3 cellular contexts compared by ENCODE assay signal in the genomic region with DNA sequence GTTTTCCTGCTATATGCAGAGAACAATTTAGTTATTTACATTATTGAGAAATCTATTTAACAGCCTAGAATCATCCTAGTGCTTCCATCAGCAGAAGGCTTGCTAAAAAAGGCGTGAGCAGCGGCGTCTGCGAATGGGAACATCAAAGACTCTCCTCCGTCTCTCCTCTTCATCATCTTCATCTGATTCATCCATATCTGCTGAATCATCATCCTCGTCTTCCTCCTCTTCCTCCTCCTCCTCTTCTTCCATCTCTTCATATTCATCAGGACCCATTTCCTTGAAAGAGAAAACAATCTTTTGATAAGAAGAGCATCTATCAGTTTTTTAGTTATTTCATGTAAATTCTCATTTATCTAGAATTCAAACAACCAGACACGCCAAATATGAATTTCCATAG.
TF ChIP-seq lines count a peak whose summit lies in the region.

No MANE protein-coding gene starts in this region.

TF ChIP-seq in HepG2, 621 proteins besides CTCF, POLR2A, EP300 and RAD21:
- TF ChIP-seq PCBP2 (optimal IDR thresholded peaks at IDR 0.05; ENCODE audit: low read depth, low read length, poor library complexity, severe bottlenecking), result no peak
- peak; percentile 53 for TF ChIP-seq MAFF (IDR thresholded peaks at IDR 0.05; ENCODE audit: low read depth, low read length)
- TF ChIP-seq ZNF383 (CRISPR knock-in tag; IDR thresholded peaks at IDR 0.05; ENCODE audit: borderline replicate concordance), result no peak
- TF ChIP-seq MAFK (conservative IDR thresholded peaks at IDR 0.05 in 1 of 2, IDR thresholded peaks at IDR 0.05 in 1 of 2; ENCODE audit: low read length in 2 of 2), result peak; percentile 69 to 78
- no peak for TF ChIP-seq SALL2 (CRISPR knock-in tag; IDR thresholded peaks at IDR 0.05)
- TF ChIP-seq ZNF563 (CRISPR knock-in tag; IDR thresholded peaks at IDR 0.05), result no peak
- TF ChIP-seq ISL2 (CRISPR knock-in tag; IDR thresholded peaks at IDR 0.05), result no peak

TF ChIP-seq in HEK293, 187 proteins besides CTCF, POLR2A, EP300 and RAD21:
- TF ChIP-seq ZNF221 (tag by site-specific recombination; IDR thresholded peaks at IDR 0.05; ENCODE audit: borderline replicate concordance) (no peak), ZNF169 (tag by site-specific recombination; IDR thresholded peaks at IDR 0.05) (no peak)
- TF ChIP-seq, protein P1, sequence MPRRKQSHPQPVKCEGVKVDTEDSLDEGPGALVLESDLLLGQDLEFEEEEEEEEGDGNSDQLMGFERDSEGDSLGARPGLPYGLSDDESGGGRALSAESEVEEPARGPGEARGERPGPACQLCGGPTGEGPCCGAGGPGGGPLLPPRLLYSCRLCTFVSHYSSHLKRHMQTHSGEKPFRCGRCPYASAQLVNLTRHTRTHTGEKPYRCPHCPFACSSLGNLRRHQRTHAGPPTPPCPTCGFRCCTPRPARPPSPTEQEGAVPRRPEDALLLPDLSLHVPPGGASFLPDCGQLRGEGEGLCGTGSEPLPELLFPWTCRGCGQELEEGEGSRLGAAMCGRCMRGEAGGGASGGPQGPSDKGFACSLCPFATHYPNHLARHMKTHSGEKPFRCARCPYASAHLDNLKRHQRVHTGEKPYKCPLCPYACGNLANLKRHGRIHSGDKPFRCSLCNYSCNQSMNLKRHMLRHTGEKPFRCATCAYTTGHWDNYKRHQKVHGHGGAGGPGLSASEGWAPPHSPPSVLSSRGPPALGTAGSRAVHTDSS (tag by site-specific recombination; IDR thresholded peaks at IDR 0.05), result peak; percentile 90
- TF ChIP-seq, protein P2, sequence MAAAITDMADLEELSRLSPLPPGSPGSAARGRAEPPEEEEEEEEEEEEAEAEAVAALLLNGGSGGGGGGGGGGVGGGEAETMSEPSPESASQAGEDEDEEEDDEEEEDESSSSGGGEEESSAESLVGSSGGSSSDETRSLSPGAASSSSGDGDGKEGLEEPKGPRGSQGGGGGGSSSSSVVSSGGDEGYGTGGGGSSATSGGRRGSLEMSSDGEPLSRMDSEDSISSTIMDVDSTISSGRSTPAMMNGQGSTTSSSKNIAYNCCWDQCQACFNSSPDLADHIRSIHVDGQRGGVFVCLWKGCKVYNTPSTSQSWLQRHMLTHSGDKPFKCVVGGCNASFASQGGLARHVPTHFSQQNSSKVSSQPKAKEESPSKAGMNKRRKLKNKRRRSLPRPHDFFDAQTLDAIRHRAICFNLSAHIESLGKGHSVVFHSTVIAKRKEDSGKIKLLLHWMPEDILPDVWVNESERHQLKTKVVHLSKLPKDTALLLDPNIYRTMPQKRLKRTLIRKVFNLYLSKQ (tag by site-specific recombination; IDR thresholded peaks at IDR 0.05; ENCODE audit: borderline replicate concordance), result no peak

TF ChIP-seq in SK-N-SH treated with all-trans-retinoic acid at 6 μM for 48 hours, 23 proteins besides CTCF, POLR2A, EP300 and RAD21:
- TF ChIP-seq ZFP3 (CRISPR knock-in tag; IDR thresholded peaks at IDR 0.05) (no peak), RARB (CRISPR knock-in tag; IDR thresholded peaks at IDR 0.05) (no peak)
